ENCODE assay signal across 13 cellular contexts in genomic region chr1:2330511-2331199, GRCh38.
A peak's percentile ranks its signal among the peaks of the same experiment; 100 is the strongest.
DNase-seq lines count a peak whose midpoint lies in the region; ATAC-seq, FAIRE-seq and TF ChIP-seq lines count a peak whose summit lies in the region.
"Had no signal": no experiment of that assay in that cellular context is flagged by ENCODE, and none has a peak within 500 bp of the region (broad histone marks: within the 10 kb centered on the region; RNA-seq: fewer than 3 reads in every experiment).

No MANE protein-coding gene starts in this region.

- FAIRE-seq in astrocyte (lab: Jason Lieb, UNC): peak; percentile 47
- FAIRE-seq: GM12878 had no signal

- peak overlapping the region; percentile 73 for H2AFZ ChIP-seq in astrocyte (ENCODE audit: low read depth, low read length)

- no peak overlapping the region for H3K27ac Mint-ChIP-seq in astrocyte (ENCODE audit: unreplicated experiment)
- H3K27ac Mint-ChIP-seq: activated T-helper 1 cell treated with anti-CD3 and anti-CD28 coated beads, Interleukin-12 subunit alpha, Interleukin-12 subunit beta, Interleukin-2, Interleukin-4 antibody, amounts not matched to agents 30 ng/mL and 10 ng/mL and 1 ng/mL, durations not matched to agents 14 hours and 24 hours and 36 hours had no signal

- ATAC-seq in stimulated activated naive CD8-positive, alpha-beta T cell treated with anti-CD3 and anti-CD28 coated beads, Interleukin-15, Interleukin-2, amounts not matched to agents 100 U/mL and 50 U/mL, for 24 hours: no peak
- ATAC-seq in GM19463 (IDR thresholded peaks at IDR 0.05; ENCODE audit: unreplicated experiment): no peak
- ATAC-seq in left colon: no peak
- ATAC-seq: GM12878 had no signal

- peak overlapping the region; percentile 81 for H3K4me2 ChIP-seq in astrocyte (ENCODE audit: low read length)

- peaks cover 16% of the 10 kb centered on the region for H3K27me3 Mint-ChIP-seq in astrocyte (ENCODE audit: low read depth, unreplicated experiment)

- H3K4me3 Mint-ChIP-seq in astrocyte (ENCODE audit: unreplicated experiment): no peak overlapping the region
- H3K4me3 Mint-ChIP-seq: activated T-helper 1 cell treated with anti-CD3 and anti-CD28 coated beads, Interleukin-12 subunit alpha, Interleukin-12 subunit beta, Interleukin-2, Interleukin-4 antibody, amounts not matched to agents 30 ng/mL and 10 ng/mL and 1 ng/mL, durations not matched to agents 14 hours and 24 hours and 36 hours had no signal

- H3K79me2 ChIP-seq in astrocyte (ENCODE audit: insufficient read depth, low read length): no peaks in the 10 kb centered on the region

- H3K4me1 Mint-ChIP-seq in astrocyte (ENCODE audit: low read depth, unreplicated experiment): peaks cover 2% of the 10 kb centered on the region

- peak overlapping the region; percentile 68 for H3K9ac ChIP-seq in astrocyte (ENCODE audit: low read length)
- no peak overlapping the region for H3K9ac ChIP-seq in rectal smooth muscle tissue (ENCODE audit: low read length)

- peak overlapping the region; percentile 64 for H3K27ac ChIP-seq in astrocyte (ENCODE audit: low read depth, low read length)
- H3K27ac ChIP-seq in left ventricle myocardium inferior (replicated peaks): peak overlapping the region; percentile 24
- H3K27ac ChIP-seq in rectal smooth muscle tissue (ENCODE audit: low read depth, low read length): peak overlapping the region; percentile 67
- H3K27ac ChIP-seq: C4-2B had no signal

- no peak overlapping the region; the same call in 1 of the 2 replicates for H3K4me3 ChIP-seq in AG09309 (ENCODE audit: control insufficient read depth, low read depth, low read length)
- peak overlapping the region; percentile 21 for H3K4me3 ChIP-seq in astrocyte (ENCODE audit: insufficient read depth, low read depth, low read length)
- no peak overlapping the region for H3K4me3 ChIP-seq in left ventricle myocardium inferior
- H3K4me3 ChIP-seq in rectal smooth muscle tissue (ENCODE audit: low read length): no peak overlapping the region
- H3K4me3 ChIP-seq: GM12878 had no signal

- H3K27me3 ChIP-seq in astrocyte (ENCODE audit: insufficient read depth, low read length): no peaks in the 10 kb centered on the region
- H3K27me3 ChIP-seq in left ventricle myocardium inferior (ENCODE audit: low read depth): no peaks in the 10 kb centered on the region
- no peaks in the 10 kb centered on the region for H3K27me3 ChIP-seq in rectal smooth muscle tissue (ENCODE audit: control insufficient read depth, insufficient read depth, low read length)

- no peaks in the 10 kb centered on the region for H3K9me3 Mint-ChIP-seq in astrocyte (ENCODE audit: unreplicated experiment)
- H3K9me3 Mint-ChIP-seq: activated T-helper 1 cell treated with anti-CD3 and anti-CD28 coated beads, Interleukin-12 subunit alpha, Interleukin-12 subunit beta, Interleukin-2, Interleukin-4 antibody, amounts not matched to agents 30 ng/mL and 10 ng/mL and 1 ng/mL, durations not matched to agents 14 hours and 24 hours and 36 hours had no signal

- TF ChIP-seq CTCF in AG09309 (IDR thresholded peaks at IDR 0.05; ENCODE audit: control insufficient read depth, insufficient read depth, low read depth, low read length, missing control alignments) (peak; percentile 4), astrocyte (IDR thresholded peaks at IDR 0.05; ENCODE audit: insufficient read depth, low read depth, low read length) (no peak), left ventricle myocardium inferior (IDR thresholded peaks at IDR 0.05; ENCODE audit: borderline replicate concordance) (no peak)

- peak; percentile 66 for DNase-seq in AG09309 (ENCODE audit: low read depth)
- peak; percentile 79 for DNase-seq in astrocyte (ENCODE audit: low read depth)
- no peak for DNase-seq in left ventricle myocardium inferior
- no peak for DNase-seq in stimulated activated naive CD8-positive, alpha-beta T cell treated with anti-CD3 and anti-CD28 coated beads, Interleukin-15, Interleukin-2, amounts not matched to agents 100 U/mL and 50 U/mL, for 24 hours
- DNase-seq in NCI-H526 (lab: John Stamatoyannopoulos, UW): no peak
- DNase-seq in left colon: no peak
- DNase-seq: GOT3, NCI-H1092 had no signal

- no peaks in the 10 kb centered on the region for H4K20me1 ChIP-seq in astrocyte (ENCODE audit: insufficient read depth, low read length)

- H3K4me1 ChIP-seq in astrocyte (ENCODE audit: insufficient read depth, low read length) (peaks cover 21% of the 10 kb centered on the region), left ventricle myocardium inferior (peaks cover 13% of the 10 kb centered on the region), rectal smooth muscle tissue (ENCODE audit: control insufficient read depth, insufficient read depth, low read length) (peaks cover 19% of the 10 kb centered on the region)

- H3K9me3 ChIP-seq in astrocyte (ENCODE audit: insufficient read depth, low read depth, low read length): no peaks in the 10 kb centered on the region
- H3K9me3 ChIP-seq in left ventricle myocardium inferior (replicated peaks): no peaks in the 10 kb centered on the region

- H3K36me3 ChIP-seq in astrocyte (ENCODE audit: insufficient read depth, low read length) (no peaks in the 10 kb centered on the region), left ventricle myocardium inferior (no peaks in the 10 kb centered on the region), rectal smooth muscle tissue (ENCODE audit: control insufficient read depth, insufficient read depth, low read length) (no peaks in the 10 kb centered on the region)

- intact Hi-C loops in left ventricle myocardium inferior (cut with micrococcal nuclease): no loop called here
- intact Hi-C loops in left colon (cut with DNase I, micrococcal nuclease): no loop called here

- no peaks in the 10 kb centered on the region for H3K36me3 Mint-ChIP-seq in astrocyte (ENCODE audit: low read depth, unreplicated experiment)

Comparison
In these comparisons a context has a peak if more than half of its experiments do, and no peak if none do; other contexts are left out.
1. DNase-seq: peak in AG09309 (single experiment) and astrocyte (single experiment); none in left ventricle myocardium inferior (single experiment), stimulated activated naive CD8-positive, alpha-beta T cell treated with anti-CD3 and anti-CD28 coated beads, Interleukin-15, Interleukin-2, amounts not matched to agents 100 U/mL and 50 U/mL, for 24 hours (single experiment), NCI-H526 (0 of 2) and left colon (0 of 2).
2. Peak in every context shown above with its lines, with median percentiles within 50 percentile points of each other: H3K27ac ChIP-seq.